34 cellular contexts compared by ENCODE assay signal in the genomic region with DNA sequence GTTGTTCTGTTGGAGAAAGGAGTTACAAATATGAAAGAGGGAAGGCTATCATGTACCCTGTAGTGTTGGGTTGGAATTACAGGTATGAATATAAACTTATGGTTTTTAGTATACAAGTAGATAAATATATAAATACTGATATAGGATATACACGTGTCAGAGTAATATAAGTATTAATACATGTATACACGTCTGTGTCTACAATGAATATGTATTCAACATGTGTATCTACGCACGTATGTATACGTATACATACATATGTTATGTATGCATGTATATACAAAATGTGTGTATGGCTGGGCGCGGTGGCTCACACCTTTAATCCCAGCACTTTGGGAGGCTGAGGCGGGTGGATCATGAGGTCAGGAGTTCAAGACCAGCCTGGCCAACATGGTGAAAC.
"Had no signal": no experiment of that assay in that cellular context is flagged by ENCODE, and none has a peak within 500 bp of the region (broad histone marks: within the 10 kb centered on the region; RNA-seq: fewer than 3 reads in every experiment).

No MANE protein-coding gene starts in this region.

- H3K9me3 ChIP-seq: MG63 had no signal

- H3K4me3 ChIP-seq: MG63 had no signal

- DNase-seq: Karpas-422, Kasumi-1, MG63, MM.1S, MV-4-11, NCI-H1048, NCI-H1092, NCI-H1092 treated with DMSO at 0.1 percent for 48 hours, NCI-H1105, NCI-H1105 treated with DMSO at 0.1 percent for 48 hours, NCI-H1417, NCI-H1417 treated with DMSO at 0.1 percent for 48 hours, NCI-H1436, NCI-H1436 treated with DMSO at 0.1 percent for 48 hours, NCI-H146, NCI-H1694, NCI-H1694 treated with DMSO at 0.1 percent for 48 hours, NCI-H187, NCI-H187 treated with DMSO at 0.1 percent for 48 hours, NCI-H1930, NCI-H2029, NCI-H2029 treated with DMSO at 0.1 percent for 48 hours, NCI-H2081, NCI-H2081 treated with DMSO at 0.1 percent for 48 hours, NCI-H2107, NCI-H2171, NCI-H2171 treated with DMSO at 0.1 percent for 48 hours, NCI-H2227 treated with DMSO at 0.1 percent for 48 hours, NCI-H226, NCI-H345, NCI-H446, NCI-H446 treated with DMSO at 0.1 percent for 48 hours, NCI-H510A, NCI-H510A treated with DMSO at 0.1 percent for 48 hours had no signal

- H3K27me3 ChIP-seq: MG63 had no signal
